Comparison of ENCODE assay signal across 8 cellular contexts in genomic region chrX:39859991-39860861, GRCh38.
A peak's percentile ranks its signal among the peaks of the same experiment; 100 is the strongest.
DNase-seq lines count a peak whose midpoint lies in the region; ATAC-seq, FAIRE-seq and TF ChIP-seq lines count a peak whose summit lies in the region.

No MANE protein-coding gene starts in this region.

- peak; percentile 91 to 98 for TF ChIP-seq EP300 in GM12878 (IDR thresholded peaks at IDR 0.05; ENCODE audit: borderline replicate concordance in 1 of 2, control insufficient read depth in 1 of 2, low read depth in 2 of 2, low read length in 2 of 2)

- H3K4me1 ChIP-seq in KMS-11 (ENCODE audit: low read depth, poor library complexity, severe bottlenecking) (peaks cover 61% of the 10 kb centered on the region), GM12878 (ENCODE audit: control insufficient read depth, insufficient read depth, low read length) (peaks cover 48% of the 10 kb centered on the region), osteoblast (ENCODE audit: insufficient read depth, low read length) (peaks cover 15% of the 10 kb centered on the region)

- H3K4me2 ChIP-seq in KMS-11: peak overlapping the region; percentile 77
- peak overlapping the region; percentile 72 for H3K4me2 ChIP-seq in GM12878 (ENCODE audit: control insufficient read depth, insufficient read depth)
- H3K4me2 ChIP-seq in osteoblast (ENCODE audit: insufficient read depth, low read length): no peak overlapping the region

- peaks cover 6% of the 10 kb centered on the region; the same call in 1 of the 3 replicates for H3K9me3 ChIP-seq in GM12878 (replicated peaks; ENCODE audit: control insufficient read depth, insufficient read depth, low read length)
- no peaks in the 10 kb centered on the region for H3K9me3 ChIP-seq in osteoblast (ENCODE audit: low read depth, low read length)

- H3K36me3 ChIP-seq in KMS-11 (ENCODE audit: insufficient read depth) (no peaks in the 10 kb centered on the region), GM12878 (ENCODE audit: control insufficient read depth in 2 of 2, insufficient read depth in 2 of 2, low read length in 1 of 2) (no peaks in the 10 kb centered on the region), osteoblast (ENCODE audit: insufficient read depth, low read length) (no peaks in the 10 kb centered on the region)

- no TSS peak for BruUV-seq in GM12878 (replicated peaks; lab: Mats Ljungman, UMichigan)

- CTCF ChIA-PET in GM12878 (lab: Yijun Ruan, JAX): no interaction called here

- peak; percentile 29 for DNase-seq in GF-D8 (lab: John Stamatoyannopoulos, UW)
- DNase-seq in T1000 (lab: John Stamatoyannopoulos, UW): peak; percentile 15
- DNase-seq in GM12878 (ENCODE audit: low read depth, low spot score): peak; percentile 89
- no peak for DNase-seq in osteoblast (ENCODE audit: insufficient read length, low spot score, missing footprints)
- DNase-seq in substantia nigra (lab: John Stamatoyannopoulos, UW): no peak
- no peak for DNase-seq in HuH-7 (ENCODE audit: low spot score)

- intact Hi-C loops in GM12878 (cut with micrococcal nuclease; ENCODE audit: unreplicated experiment): loop anchor here (5.0 to 10.0 kb wide), 2 partner anchors 237 to 315 kb away; partner anchors contain the start of gene BCOR

- peak overlapping the region; percentile 98 for H3K27ac ChIP-seq in KMS-11
- H3K27ac ChIP-seq in GM12878 (ENCODE audit: control insufficient read depth, insufficient read depth): peak overlapping the region; percentile 55
- peak overlapping the region; percentile 63 for H3K27ac ChIP-seq in osteoblast (ENCODE audit: low read depth, low read length)
- H3K27ac ChIP-seq in substantia nigra (ENCODE audit: low read depth, low read length, poor library complexity, severe bottlenecking): no peak overlapping the region

- H4K20me1 ChIP-seq in KMS-11 (ENCODE audit: insufficient read depth) (no peaks in the 10 kb centered on the region), GM12878 (ENCODE audit: control insufficient read depth, insufficient read depth) (no peaks in the 10 kb centered on the region), osteoblast (ENCODE audit: insufficient read depth, low read length) (no peaks in the 10 kb centered on the region)

- TF ChIP-seq POLR2A in GM12878 (IDR thresholded peaks at IDR 0.05; ENCODE audit: low read depth, low read length): no peak

- no peaks in the 10 kb centered on the region for H3K27me3 ChIP-seq in KMS-11 (ENCODE audit: insufficient read depth, low read depth)
- no peaks in the 10 kb centered on the region for H3K27me3 ChIP-seq in GM12878 (replicated peaks in 1 of 2; ENCODE audit: control insufficient read depth in 2 of 2, insufficient read depth in 2 of 2, low read length in 1 of 2)
- peaks cover 12% of the 10 kb centered on the region for H3K27me3 ChIP-seq in osteoblast (ENCODE audit: insufficient read depth, low read length)

- peak; percentile 56 for FAIRE-seq in GM12878 (lab: Jason Lieb, UNC)

- no peak overlapping the region; the same call in 1 of the 2 replicates for H2AFZ ChIP-seq in KMS-11 (ENCODE audit: low read depth)
- peak overlapping the region; percentile 41 for H2AFZ ChIP-seq in GM12878 (ENCODE audit: control insufficient read depth, low read depth, low read length)
- no peak overlapping the region for H2AFZ ChIP-seq in osteoblast (ENCODE audit: low read length)

- H3K9ac ChIP-seq in KMS-11 (peak overlapping the region; percentile 66), GM12878 (ENCODE audit: control insufficient read depth, insufficient read depth, low read length) (peak overlapping the region; percentile 11; the same call in 1 of the 2 replicates)

- H3K4me3 ChIP-seq in KMS-11 (IDR thresholded peaks at IDR 0.05; ENCODE audit: insufficient read depth, low read depth, low read length) (no peak overlapping the region), GM12878 (no peak overlapping the region), osteoblast (ENCODE audit: insufficient read depth, low read length) (no peak overlapping the region)

- no peaks in the 10 kb centered on the region for H3K79me2 ChIP-seq in KMS-11 (ENCODE audit: insufficient read depth, low read depth)
- H3K79me2 ChIP-seq in GM12878 (ENCODE audit: control insufficient read depth, insufficient read depth, low read length): no peaks in the 10 kb centered on the region
- H3K79me2 ChIP-seq in osteoblast (ENCODE audit: insufficient read depth, low read length): no peaks in the 10 kb centered on the region

- WGBS in GM12878 (ENCODE audit: insufficient coverage, insufficient replicate concordance, low lambda C conversion rate, missing lambda C conversion rate): 4% methylated on average over 13 of the region's 13 CpGs

- no peak for TF ChIP-seq CTCF in KMS-11 (conservative IDR thresholded peaks at IDR 0.05; ENCODE audit: low read depth, low read length)
- no peak for TF ChIP-seq CTCF in GM12878 (IDR thresholded peaks at IDR 0.05 in 2 of 3, conservative IDR thresholded peaks at IDR 0.05 in 1 of 3; ENCODE audit: control insufficient read depth in 2 of 3, extremely low read depth in 1 of 3, insufficient read depth in 1 of 3, low read depth in 3 of 3, low read length in 3 of 3)
- TF ChIP-seq CTCF in osteoblast (IDR thresholded peaks at IDR 0.05; ENCODE audit: extremely low read depth, low read depth, low read length): no peak

- no peak for TF ChIP-seq RAD21 in GM12878 (IDR thresholded peaks at IDR 0.05; ENCODE audit: insufficient read depth, low read depth, low read length)

- SMC1A ChIA-PET in GM12878 (lab: Charles Lee; ENCODE audit: uncharacterized antibody, unreplicated experiment): interaction anchor here (1.1 to 1.7 kb wide), 4 partner anchors 11 to 663 kb away, joined by 3 to 6 read pairs (median 3); no protein-coding TSS in a partner anchor

- POLR2A ChIA-PET in GM12878 (lab: Charles Lee): no interaction called here

- RAD21 ChIA-PET in GM12878 (lab: Charles Lee; ENCODE audit: unreplicated experiment): interaction anchor here (0.9 to 1.6 kb wide), 4 partner anchors 9 to 238 kb away, joined by 3 to 6 read pairs (median 5); partner anchors contain the start of gene BCOR

- ATAC-seq in GM21717 (IDR thresholded peaks at IDR 0.05; ENCODE audit: unreplicated experiment) (peak; percentile 57), GM12878 (peak; percentile 72)

- in situ Hi-C loops in GM12878 (cut with MboI): no loop called here

TF ChIP-seq in GM12878, 131 proteins besides CTCF, POLR2A, EP300 and RAD21 (continues in another document):
- TF ChIP-seq DPF2 (IDR thresholded peaks at IDR 0.05) (peak; percentile 87), FOXM1 (IDR thresholded peaks at IDR 0.05; ENCODE audit: low read depth, low read length) (peak; percentile 85), BCLAF1 (IDR thresholded peaks at IDR 0.05) (no peak), CBX5 (IDR thresholded peaks at IDR 0.05; ENCODE audit: low read depth) (no peak), CHD4 (IDR thresholded peaks at IDR 0.05) (no peak), USF2 (IDR thresholded peaks at IDR 0.05; ENCODE audit: borderline replicate concordance, low read depth, low read length) (no peak)
- TF ChIP-seq, protein P1, sequence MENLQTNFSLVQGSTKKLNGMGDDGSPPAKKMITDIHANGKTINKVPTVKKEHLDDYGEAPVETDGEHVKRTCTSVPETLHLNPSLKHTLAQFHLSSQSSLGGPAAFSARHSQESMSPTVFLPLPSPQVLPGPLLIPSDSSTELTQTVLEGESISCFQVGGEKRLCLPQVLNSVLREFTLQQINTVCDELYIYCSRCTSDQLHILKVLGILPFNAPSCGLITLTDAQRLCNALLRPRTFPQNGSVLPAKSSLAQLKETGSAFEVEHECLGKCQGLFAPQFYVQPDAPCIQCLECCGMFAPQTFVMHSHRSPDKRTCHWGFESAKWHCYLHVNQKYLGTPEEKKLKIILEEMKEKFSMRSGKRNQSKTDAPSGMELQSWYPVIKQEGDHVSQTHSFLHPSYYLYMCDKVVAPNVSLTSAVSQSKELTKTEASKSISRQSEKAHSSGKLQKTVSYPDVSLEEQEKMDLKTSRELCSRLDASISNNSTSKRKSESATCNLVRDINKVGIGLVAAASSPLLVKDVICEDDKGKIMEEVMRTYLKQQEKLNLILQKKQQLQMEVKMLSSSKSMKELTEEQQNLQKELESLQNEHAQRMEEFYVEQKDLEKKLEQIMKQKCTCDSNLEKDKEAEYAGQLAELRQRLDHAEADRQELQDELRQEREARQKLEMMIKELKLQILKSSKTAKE (IDR thresholded peaks at IDR 0.05; ENCODE audit: low read depth, poor library complexity, severe bottlenecking): peak; percentile 68

Comparison
In these comparisons a context has a peak if more than half of its experiments do, and no peak if none do; other contexts are left out.
1. DNase-seq: peak in GF-D8 (single experiment), T1000 (single experiment) and GM12878 (single experiment); none in osteoblast (single experiment), substantia nigra (0 of 49) and HuH-7 (single experiment).